ENCODE assay signal across 8 cellular contexts in genomic region chr14:96797188-96797942, GRCh38. TPM values are rescaled to one million over a fixed set of nuclear protein-coding genes. Genes with fewer than 3 reads are reported as not detected.
DNase-seq lines count a peak whose midpoint lies in the region; ATAC-seq, FAIRE-seq and TF ChIP-seq lines count a peak whose summit lies in the region.

TSS of gene VRK1 (plus strand) at chr14:96797382. CDS start at chr14:96833472, 36,090 bp downstream.

- peak within 1 kb of the TSS; percentile 56; the same call in 1 of the 2 replicates for H2AFZ ChIP-seq in OCI-LY3 (ENCODE audit: low read depth, low read length)
- peak within 1 kb of the TSS; percentile 28 for H2AFZ ChIP-seq in endothelial cell of umbilical vein (ENCODE audit: low read depth, low read length)

- peak; percentile 92 for FAIRE-seq in endothelial cell of umbilical vein (lab: Jason Lieb, UNC)

- dilution Hi-C loops in endothelial cell of umbilical vein (cut with MboI; ENCODE audit: extremely low pct_ligation_motif_present, low sequenced_read_pairs), result no loop called here

- H3K79me2 ChIP-seq in OCI-LY3 (ENCODE audit: low read length) (peaks cover 52% of the 10 kb centered on the region), endothelial cell of umbilical vein (ENCODE audit: control insufficient read depth, insufficient read depth, low read length) (peaks cover 46% of the 10 kb centered on the region)

- H3K27me3 ChIP-seq in OCI-LY3 (ENCODE audit: low read depth, low read length) (peaks cover 7% of the 10 kb centered on the region), endothelial cell of umbilical vein (ENCODE audit: control insufficient read depth in 2 of 2, insufficient read depth in 2 of 2, low read length in 2 of 2) (no peaks in the 10 kb centered on the region)

- H3K36me3 ChIP-seq in OCI-LY3 (replicated peaks; ENCODE audit: low read depth, low read length) (no peaks in the 10 kb centered on the region), endothelial cell of umbilical vein (ENCODE audit: control insufficient read depth in 2 of 2, extremely low read depth in 1 of 2, insufficient read depth in 2 of 2, low read length in 2 of 2) (no peaks in the 10 kb centered on the region)

- no peak for TF ChIP-seq CTCF in OCI-LY3 (IDR thresholded peaks at IDR 0.05; ENCODE audit: low read depth, low read length)
- TF ChIP-seq CTCF in endothelial cell of umbilical vein (IDR thresholded peaks at IDR 0.05; ENCODE audit: extremely low read depth in 1 of 2, insufficient read depth in 1 of 2, low read depth in 1 of 2, low read length in 2 of 2), result no peak

- H3K27ac ChIP-seq in OCI-LY3 (ENCODE audit: low read length), result peak within 1 kb of the TSS; percentile 65
- H3K27ac ChIP-seq in endothelial cell of umbilical vein (ENCODE audit: insufficient read depth, low read depth, low read length), result peak within 1 kb of the TSS; percentile 46

- H4K20me1 ChIP-seq in OCI-LY3 (ENCODE audit: insufficient read depth, low read length) (peaks cover 43% of the 10 kb centered on the region), endothelial cell of umbilical vein (replicated peaks; ENCODE audit: control insufficient read depth, extremely low read depth, insufficient read depth, low read length) (no peaks in the 10 kb centered on the region)

- POLR2A ChIA-PET in endothelial cell of umbilical vein (lab: Charles Lee), result interaction anchor here (0.5 kb wide), 1 partner anchor 24 kb away, joined by 3 read pairs; no protein-coding TSS in a partner anchor

- CTCF ChIA-PET in endothelial cell of umbilical vein (lab: Charles Lee), result interaction anchor here (1.2 to 2.8 kb wide), 3 partner anchors 35 to 212 kb away, joined by 4 to 21 read pairs (median 4); no protein-coding TSS in a partner anchor

- intact Hi-C loops in endothelial cell of umbilical vein (cut with micrococcal nuclease), result loop anchor here (1.0 to 5.0 kb wide), 3 partner anchors 55 to 295 kb away; partner anchors contain the start of gene PAPOLA

- H3K4me3 ChIP-seq in OCI-LY3 (ENCODE audit: low read length) (peak within 1 kb of the TSS; percentile 97), endothelial cell of umbilical vein (replicated peaks in 1 of 3; ENCODE audit: insufficient read depth in 1 of 3, low read depth in 1 of 3, low read length in 3 of 3) (peak within 1 kb of the TSS; percentile 38 to 93 (median 71))

- H3K9me3 ChIP-seq in OCI-LY3 (ENCODE audit: insufficient read depth, low read length) (no peaks in the 10 kb centered on the region), endothelial cell of umbilical vein (replicated peaks; ENCODE audit: control insufficient read depth, insufficient read depth, low read length) (no peaks in the 10 kb centered on the region)

- no TSS peak for BruUV-seq in endothelial cell of umbilical vein (replicated peaks; lab: Mats Ljungman, UMichigan)

- TF ChIP-seq POLR2A in endothelial cell of umbilical vein (IDR thresholded peaks at IDR 0.05; ENCODE audit: low read depth, low read length), result peak; percentile 63

- DNase-seq in DMS 273 treated with DMSO at 0.1 percent for 48 hours (lab: John Stamatoyannopoulos, UW), result peak; percentile 94
- DNase-seq in HuH-7.5 (ENCODE audit: low spot score), result peak; percentile 78
- peak; percentile 95 for DNase-seq in activated CD8-positive, alpha-beta memory T cell treated with anti-CD3 and anti-CD28 coated beads, Interleukin-2, amount 50 U/mL, for 4 hours
- peak; percentile 98 for DNase-seq in endothelial cell of umbilical vein (ENCODE audit: low read depth, low spot score)
- DNase-seq in midbrain (lab: John Stamatoyannopoulos, UW), result peak; percentile 98
- peak; percentile 88 to 92 for DNase-seq in stimulated activated CD8-positive, alpha-beta memory T cell treated with anti-CD3 and anti-CD28 coated beads, Interleukin-15, amount 100 ng/mL, for 48 hours (ENCODE audit: low read depth in 2 of 2)

- peak; percentile 96 for ATAC-seq in GM21528 (IDR thresholded peaks at IDR 0.05; ENCODE audit: low FRiP score, unreplicated experiment)

- H3K9ac ChIP-seq in OCI-LY3 (ENCODE audit: low read length) (peak within 1 kb of the TSS; percentile 92), endothelial cell of umbilical vein (replicated peaks; ENCODE audit: extremely low read depth, insufficient read depth, low read length) (peak within 1 kb of the TSS; percentile 64)

- H3K4me1 ChIP-seq in OCI-LY3 (ENCODE audit: low read length), result peaks cover 12% of the 10 kb centered on the region
- peaks cover 10% of the 10 kb centered on the region for H3K4me1 ChIP-seq in endothelial cell of umbilical vein (ENCODE audit: control insufficient read depth, extremely low read depth, insufficient read depth, low read length)

- H3K9me1 ChIP-seq in endothelial cell of umbilical vein (replicated peaks; ENCODE audit: control insufficient read depth, extremely low read depth, insufficient read depth, low read length), result no peaks in the 10 kb centered on the region

- peak within 1 kb of the TSS; percentile 93 for H3K4me2 ChIP-seq in OCI-LY3 (ENCODE audit: low read length)
- peak within 1 kb of the TSS; percentile 59 for H3K4me2 ChIP-seq in endothelial cell of umbilical vein (ENCODE audit: insufficient read depth, low read length)

TF ChIP-seq in endothelial cell of umbilical vein, 7 proteins besides CTCF, POLR2A, EP300 and RAD21:
- peak; percentile 68 for TF ChIP-seq POLR2AphosphoS5 (IDR thresholded peaks at IDR 0.05; ENCODE audit: insufficient read depth, low read depth, low read length)
- no peak for TF ChIP-seq EZH2 (IDR thresholded peaks at IDR 0.05; ENCODE audit: borderline replicate concordance, low read depth, low read length, severe bottlenecking)
- TF ChIP-seq MAX (IDR thresholded peaks at IDR 0.05; ENCODE audit: insufficient read depth, insufficient read length), result peak; percentile 57

RNA-seq across cellular contexts. Expression of gene VRK1, which starts in this region (rescaled TPM):
- total RNA-seq in endothelial cell of umbilical vein, result 31.7 and 35.1 TPM in 2 replicates
- 4.4 and 7.1 TPM in 2 replicates for polyA plus RNA-seq in endothelial cell of umbilical vein
- 10.8 and 15.8 TPM in 2 replicates for polyA plus RNA-seq in endothelial cell of umbilical vein (2011; cell fraction: cytosol; rRNA removed)
- polyA plus RNA-seq in endothelial cell of umbilical vein (2011; cell fraction: nucleus; rRNA removed), result 9.7 and 22.2 TPM in 2 replicates
- polyA plus RNA-seq in endothelial cell of umbilical vein (2012), result 19.3 and 32.5 TPM in 2 replicates
- polyA minus RNA-seq in endothelial cell of umbilical vein, result 6.0 and 6.4 TPM in 2 replicates
- polyA minus RNA-seq in endothelial cell of umbilical vein (2011; cell fraction: cytosol; rRNA and poly(A)+ RNA removed), result 49.2 TPM
- polyA minus RNA-seq in endothelial cell of umbilical vein (2011; cell fraction: nucleus; rRNA and poly(A)+ RNA removed), result 11.7 and 17.1 TPM in 2 replicates

Comparison
In these comparisons a context has a peak if more than half of its experiments do, and no peak if none do; other contexts are left out.
1. Peak in every context shown above with its lines: DNase-seq, ATAC-seq, H3K4me3 ChIP-seq and H3K27ac ChIP-seq.